In the genomic region with DNA sequence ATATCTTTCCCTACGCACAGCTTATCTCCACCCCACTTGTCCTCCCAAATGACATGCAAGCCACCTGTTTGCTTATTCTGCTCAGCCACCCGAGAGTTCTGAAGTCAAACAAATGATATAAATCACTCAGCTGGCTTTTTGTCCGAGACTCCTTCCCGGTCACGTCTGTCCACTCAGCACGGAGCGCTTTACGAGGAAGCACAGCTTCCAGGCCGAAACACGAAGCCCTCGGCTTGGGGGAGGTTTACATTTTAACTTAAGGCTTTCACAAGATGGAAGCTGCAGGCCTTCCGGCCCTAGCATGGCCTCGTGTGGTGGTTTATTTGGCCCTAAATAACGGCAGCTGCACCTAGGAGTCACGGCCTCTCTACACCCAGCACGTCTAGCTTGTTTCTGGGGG, we compare ENCODE assay signal across 17 cellular contexts.
DNase-seq lines count a peak whose midpoint lies in the region; ATAC-seq and TF ChIP-seq lines count a peak whose summit lies in the region.
"Had no signal": no experiment of that assay in that cellular context is flagged by ENCODE, and none has a peak within 500 bp of the region (broad histone marks: within the 10 kb centered on the region; RNA-seq: fewer than 3 reads in every experiment).

No MANE protein-coding gene starts in this region.

- no peak overlapping the region for H3K4me3 Mint-ChIP-seq in activated CD8-positive, alpha-beta memory T cell treated with anti-CD3 and anti-CD28 coated beads, Interleukin-2, amount 10 ng/mL, durations not matched to agents 7 days and 5 days
- H3K4me3 Mint-ChIP-seq in central memory CD8-positive, alpha-beta T cell, result no peak overlapping the region
- no peak overlapping the region for H3K4me3 Mint-ChIP-seq in activated T-cell treated with anti-CD3 and anti-CD28 coated beads, Interleukin-2, amount 50 U/mL, for 4 hours

- no peaks in the 10 kb centered on the region for H3K9me3 Mint-ChIP-seq in activated CD8-positive, alpha-beta memory T cell treated with anti-CD3 and anti-CD28 coated beads, Interleukin-2, amount 10 ng/mL, durations not matched to agents 7 days and 5 days (ENCODE audit: low read depth)
- no peaks in the 10 kb centered on the region for H3K9me3 Mint-ChIP-seq in central memory CD8-positive, alpha-beta T cell
- no peaks in the 10 kb centered on the region for H3K9me3 Mint-ChIP-seq in activated T-cell treated with anti-CD3 and anti-CD28 coated beads, Interleukin-2, amount 50 U/mL, for 4 hours

- no peak for TF ChIP-seq CTCF in osteoblast (IDR thresholded peaks at IDR 0.05; ENCODE audit: extremely low read depth, low read depth, low read length)

- no peak for ATAC-seq in activated CD8-positive, alpha-beta memory T cell treated with anti-CD3 and anti-CD28 coated beads, Interleukin-2, amount 10 ng/mL, durations not matched to agents 7 days and 5 days
- no peak for ATAC-seq in central memory CD8-positive, alpha-beta T cell (replicated peaks; ENCODE audit: extremely low read depth, poor library complexity, severe bottlenecking)
- ATAC-seq in activated T-cell treated with anti-CD3 and anti-CD28 coated beads, Interleukin-2, amount 50 U/mL, for 4 hours, result no peak
- no peak for ATAC-seq in HG03460 (IDR thresholded peaks at IDR 0.05; ENCODE audit: unreplicated experiment)
- ATAC-seq: heart right ventricle had no signal

- H3K4me1 ChIP-seq in osteoblast (ENCODE audit: insufficient read depth, low read length), result no peaks in the 10 kb centered on the region
- H3K4me1 ChIP-seq: heart right ventricle had no signal

- no peak overlapping the region for H2AFZ ChIP-seq in osteoblast (ENCODE audit: low read length)

- no peak for DNase-seq in activated CD8-positive, alpha-beta memory T cell treated with anti-CD3 and anti-CD28 coated beads, Interleukin-2, amount 10 ng/mL, durations not matched to agents 7 days and 5 days
- DNase-seq in activated CD8-positive, alpha-beta memory T cell treated with anti-CD3 and anti-CD28 coated beads, Interleukin-2, amount 50 U/mL, for 4 hours, result no peak
- DNase-seq in H7 (peak; percentile 28), osteoblast (ENCODE audit: insufficient read length, low spot score, missing footprints) (peak; percentile 39), EL (no peak)
- DNase-seq in central memory CD8-positive, alpha-beta T cell (ENCODE audit: low spot score in 2 of 2), result no peak
- DNase-seq in activated T-cell treated with anti-CD3 and anti-CD28 coated beads, Interleukin-2, amount 50 U/mL, for 4 hours, result no peak
- DNase-seq: activated gamma-delta T cell; COR-L47; HCEC 1CT; heart right ventricle; NCI-H2029; NCI-H446 treated with DMSO at 0.1 percent for 48 hours; stimulated activated naive CD4-positive, alpha-beta T cell; SW 1271; trophoblast cell had no signal

- H3K27ac Mint-ChIP-seq in activated CD8-positive, alpha-beta memory T cell treated with anti-CD3 and anti-CD28 coated beads, Interleukin-2, amount 10 ng/mL, durations not matched to agents 7 days and 5 days, result peak overlapping the region; percentile 85
- peak overlapping the region; percentile 93 for H3K27ac Mint-ChIP-seq in central memory CD8-positive, alpha-beta T cell (ENCODE audit: low read depth)

- no peaks in the 10 kb centered on the region for H3K9me3 ChIP-seq in osteoblast (ENCODE audit: low read depth, low read length)

- H3K4me3 ChIP-seq in H7 (ENCODE audit: insufficient read depth, low read depth, low read length), result no peak overlapping the region
- no peak overlapping the region for H3K4me3 ChIP-seq in osteoblast (ENCODE audit: insufficient read depth, low read length)
- H3K4me3 ChIP-seq: heart right ventricle had no signal

- H3K36me3 ChIP-seq in H7 (replicated peaks; ENCODE audit: control insufficient read depth, insufficient read depth, low read length), result peaks cover 3% of the 10 kb centered on the region
- H3K36me3 ChIP-seq in osteoblast (ENCODE audit: insufficient read depth, low read length), result no peaks in the 10 kb centered on the region
- H3K36me3 ChIP-seq: heart right ventricle had no signal

- CTCF ChIA-PET in activated CD8-positive, alpha-beta memory T cell treated with anti-CD3 and anti-CD28 coated beads, Interleukin-2, amount 10 ng/mL, durations not matched to agents 7 days and 5 days (lab: Charles Lee), result interaction anchor here (0.7 to 3.7 kb wide), 8 partner anchors 10 to 251 kb away, joined by 3 to 19 read pairs (median 6); no protein-coding TSS in a partner anchor

- no peaks in the 10 kb centered on the region for H3K27me3 ChIP-seq in H7 (ENCODE audit: control insufficient read depth, insufficient read depth, low read length)
- H3K27me3 ChIP-seq in osteoblast (ENCODE audit: insufficient read depth, low read length), result no peaks in the 10 kb centered on the region

- H3K27ac ChIP-seq in osteoblast (ENCODE audit: low read depth, low read length), result no peak overlapping the region
- H3K27ac ChIP-seq: heart right ventricle had no signal

- H3K4me2 ChIP-seq in osteoblast (ENCODE audit: insufficient read depth, low read length), result no peak overlapping the region

- no peaks in the 10 kb centered on the region for H4K20me1 ChIP-seq in osteoblast (ENCODE audit: insufficient read depth, low read length)

- H3K4me1 Mint-ChIP-seq in activated CD8-positive, alpha-beta memory T cell treated with anti-CD3 and anti-CD28 coated beads, Interleukin-2, amount 10 ng/mL, durations not matched to agents 7 days and 5 days, result peaks cover 38% of the 10 kb centered on the region
- peaks cover 27% of the 10 kb centered on the region for H3K4me1 Mint-ChIP-seq in central memory CD8-positive, alpha-beta T cell
- peaks cover 7% of the 10 kb centered on the region for H3K4me1 Mint-ChIP-seq in activated T-cell treated with anti-CD3 and anti-CD28 coated beads, Interleukin-2, amount 50 U/mL, for 4 hours (ENCODE audit: low read depth)

- H3K27me3 Mint-ChIP-seq in activated CD8-positive, alpha-beta memory T cell treated with anti-CD3 and anti-CD28 coated beads, Interleukin-2, amount 10 ng/mL, durations not matched to agents 7 days and 5 days, result peaks cover 3% of the 10 kb centered on the region
- H3K27me3 Mint-ChIP-seq in central memory CD8-positive, alpha-beta T cell, result no peaks in the 10 kb centered on the region
- no peaks in the 10 kb centered on the region for H3K27me3 Mint-ChIP-seq in activated T-cell treated with anti-CD3 and anti-CD28 coated beads, Interleukin-2, amount 50 U/mL, for 4 hours (ENCODE audit: low read depth)

- peaks cover 55% of the 10 kb centered on the region for H3K36me3 Mint-ChIP-seq in activated CD8-positive, alpha-beta memory T cell treated with anti-CD3 and anti-CD28 coated beads, Interleukin-2, amount 10 ng/mL, durations not matched to agents 7 days and 5 days
- peaks cover 33% of the 10 kb centered on the region for H3K36me3 Mint-ChIP-seq in central memory CD8-positive, alpha-beta T cell (ENCODE audit: insufficient read depth)
- H3K36me3 Mint-ChIP-seq in activated T-cell treated with anti-CD3 and anti-CD28 coated beads, Interleukin-2, amount 50 U/mL, for 4 hours (ENCODE audit: insufficient read depth), result peaks cover 35% of the 10 kb centered on the region

- no peaks in the 10 kb centered on the region for H3K79me2 ChIP-seq in osteoblast (ENCODE audit: insufficient read depth, low read length)

Comparison
In these comparisons a context has a peak if more than half of its experiments do, and no peak if none do; other contexts are left out.
1. DNase-seq: peak in H7 (single experiment) and osteoblast (single experiment); none in activated CD8-positive, alpha-beta memory T cell treated with anti-CD3 and anti-CD28 coated beads, Interleukin-2, amount 10 ng/mL, durations not matched to agents 7 days and 5 days (single experiment), activated CD8-positive, alpha-beta memory T cell treated with anti-CD3 and anti-CD28 coated beads, Interleukin-2, amount 50 U/mL, for 4 hours (single experiment), central memory CD8-positive, alpha-beta T cell (0 of 2), activated T-cell treated with anti-CD3 and anti-CD28 coated beads, Interleukin-2, amount 50 U/mL, for 4 hours (single experiment) and EL (single experiment).